Comparison of ENCODE assay signal across 27 cellular contexts in genomic region chr15:37397266-37398022, GRCh38.
"Had no signal": no experiment of that assay in that cellular context is flagged by ENCODE, and none has a peak within 500 bp of the region (broad histone marks: within the 10 kb centered on the region; RNA-seq: fewer than 3 reads in every experiment).

No MANE protein-coding gene starts in this region.

- H3K36me3 ChIP-seq: cardiac muscle cell, SJSA1 had no signal

- H3K4me1 ChIP-seq: SJSA1 had no signal

- H3K27ac Mint-ChIP-seq: activated CD4-positive, alpha-beta memory T cell treated with anti-CD3 and anti-CD28 coated beads for 36 hours; activated CD4-positive, alpha-beta T cell treated with anti-CD3 and anti-CD28 coated beads, Interleukin-2, amount 10 ng/mL, durations not matched to agents 7 days and 5 days; activated naive CD8-positive, alpha-beta T cell; brain; T-cell had no signal

- ATAC-seq: activated T-cell treated with anti-CD3 and anti-CD28 coated beads, Interleukin-2, amount 50 U/mL, for 4 hours; PC-3; T-cell had no signal

- DNase-seq: activated CD4-positive, alpha-beta memory T cell treated with anti-CD3 and anti-CD28 coated beads for 36 hours; activated CD4-positive, alpha-beta T cell treated with anti-CD3 and anti-CD28 coated beads, Interleukin-2, amount 10 ng/mL, durations not matched to agents 7 days and 5 days; activated CD4-positive, CD25-positive, alpha-beta regulatory T cell; activated CD8-positive, alpha-beta memory T cell treated with anti-CD3 and anti-CD28 coated beads for 24 hours; activated effector memory CD4-positive, alpha-beta T cell treated with anti-CD3 and anti-CD28 coated beads, Interleukin-2, amount 50 U/mL, for 16 hours; activated naive CD4-positive, alpha-beta T cell treated with Interleukin-2 at 50 U/mL for 16 hours; activated T-cell treated with anti-CD3 and anti-CD28 coated beads, Interleukin-2, amount 50 U/mL, for 4 hours; amygdala; KG1; NCI-H1048; NCI-H1417 treated with DMSO at 0.1 percent for 48 hours; NCI-H187; NCI-H2081; NCI-H2171; NCI-H2227 treated with DMSO at 0.1 percent for 48 hours; NCI-H446 treated with DMSO at 0.1 percent for 48 hours; NCI-H524 treated with DMSO at 0.1 percent for 48 hours; NCI-H82; PC-3; SHP77; T-cell; T-helper 2 cell; T1000 had no signal

- H3K9me3 ChIP-seq: SJSA1 had no signal

- H3K4me3 Mint-ChIP-seq: activated CD4-positive, alpha-beta memory T cell treated with anti-CD3 and anti-CD28 coated beads for 36 hours; activated CD4-positive, alpha-beta T cell treated with anti-CD3 and anti-CD28 coated beads, Interleukin-2, amount 10 ng/mL, durations not matched to agents 7 days and 5 days; activated naive CD8-positive, alpha-beta T cell; activated T-cell treated with anti-CD3 and anti-CD28 coated beads, Interleukin-2, amount 50 U/mL, for 4 hours; brain; T-cell had no signal

- H3K4me1 Mint-ChIP-seq: activated CD4-positive, alpha-beta T cell treated with anti-CD3 and anti-CD28 coated beads, Interleukin-2, amount 10 ng/mL, durations not matched to agents 7 days and 5 days; T-cell had no signal

- H3K27me3 ChIP-seq: cardiac muscle cell, SJSA1 had no signal

- H3K4me3 ChIP-seq: cardiac muscle cell, SJSA1 had no signal

- H3K36me3 Mint-ChIP-seq: activated CD4-positive, alpha-beta memory T cell treated with anti-CD3 and anti-CD28 coated beads for 36 hours; activated naive CD8-positive, alpha-beta T cell; brain; T-cell had no signal

- H3K27ac ChIP-seq: cardiac muscle cell, SJSA1 had no signal

- H3K27me3 Mint-ChIP-seq: activated CD4-positive, alpha-beta memory T cell treated with anti-CD3 and anti-CD28 coated beads for 36 hours; activated CD4-positive, alpha-beta T cell treated with anti-CD3 and anti-CD28 coated beads, Interleukin-2, amount 10 ng/mL, durations not matched to agents 7 days and 5 days; activated naive CD8-positive, alpha-beta T cell; brain; T-cell had no signal
